Comparison of ENCODE assay signal across 8 cellular contexts in the genomic region with DNA sequence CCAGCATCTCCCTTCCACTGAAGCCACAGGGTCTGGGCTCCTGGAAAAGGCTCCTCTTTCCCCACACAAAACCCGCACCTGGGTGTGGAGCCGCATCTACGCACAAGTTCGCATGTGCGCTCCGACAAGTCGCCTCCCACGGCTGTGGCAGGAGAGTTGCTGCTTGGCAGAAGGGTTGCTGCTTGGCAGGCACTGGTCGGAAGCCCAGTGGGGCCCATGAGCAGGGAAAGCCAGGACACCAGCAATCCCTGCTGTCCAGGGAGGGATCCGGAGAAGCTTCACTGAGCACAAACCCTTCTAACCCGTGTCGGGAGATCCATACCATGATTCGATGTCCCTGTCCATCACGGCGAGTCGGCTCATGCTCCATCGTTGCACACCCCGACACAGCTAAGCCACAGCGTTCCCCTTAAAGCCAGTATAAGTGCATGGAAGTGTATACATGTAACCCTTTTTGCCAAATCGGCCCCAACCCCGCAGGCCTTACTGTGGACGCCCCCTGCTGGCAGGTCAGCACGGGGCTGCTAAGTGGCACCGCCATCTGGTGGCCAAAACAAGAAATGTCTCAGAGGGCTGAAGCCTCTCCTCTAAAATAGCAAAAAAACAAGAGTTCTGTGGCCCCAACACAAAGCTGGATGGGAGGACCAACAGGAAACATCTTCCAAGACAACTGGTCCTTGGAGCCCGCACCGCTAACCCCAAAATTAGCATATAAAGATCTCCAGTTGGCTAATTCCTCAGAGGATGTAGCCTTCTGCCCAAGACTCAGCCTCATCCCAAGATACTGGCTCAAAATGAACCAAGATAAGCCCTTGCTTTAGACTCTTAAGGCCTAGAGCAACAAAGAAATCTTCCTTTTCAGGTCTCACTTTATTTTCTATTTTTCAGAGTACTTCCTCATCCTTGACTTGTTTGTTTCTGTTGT. TPM values are rescaled to one million over a fixed set of nuclear protein-coding genes. Genes with fewer than 3 reads are reported as not detected.
DNase-seq lines count a peak whose midpoint lies in the region; ATAC-seq and TF ChIP-seq lines count a peak whose summit lies in the region.

No MANE protein-coding gene starts in this region.

- peak overlapping the region in 3 of 7 donors; percentile 19 to 41 (median 36) for H3K27ac Mint-ChIP-seq in CD14-positive monocyte
- H3K27ac Mint-ChIP-seq in activated CD4-positive, alpha-beta T cell treated with anti-CD3 and anti-CD28 coated beads, Interleukin-2, amount 10 ng/mL, durations not matched to agents 7 days and 5 days: peak overlapping the region; percentile 41
- no peak overlapping the region for H3K27ac Mint-ChIP-seq in chondrocyte (ENCODE audit: unreplicated experiment)

- DNase-seq in CD14-positive monocyte (ENCODE audit: low spot score) (peak; percentile 78), NCI-H526 (lab: John Stamatoyannopoulos, UW) (peak; percentile 23 to 86), chondrocyte (ENCODE audit: low spot score) (no peak)
- DNase-seq in activated CD4-positive, alpha-beta T cell treated with anti-CD3 and anti-CD28 coated beads, Interleukin-2, amount 10 ng/mL, durations not matched to agents 7 days and 5 days: peak; percentile 90
- peak; percentile 70 to 85 (median 76) for DNase-seq in stimulated activated CD4-positive, alpha-beta T cell treated with anti-CD3 and anti-CD28 coated beads, TNF-alpha, amount 100 ng/mL, for 1 hour (ENCODE audit: low read depth in 3 of 3, low spot score in 1 of 3)

- CTCF ChIA-PET in HEK293 (lab: Yijun Ruan, JAX): interaction anchor here (0.5 to 10.6 kb wide), 74 partner anchors 9 to 1610 kb away, joined by 3 to 248 read pairs (median 4); partner anchors contain the start of genes CCDC9B, DISP2, PAK6 and PLCB2
- CTCF ChIA-PET in activated CD4-positive, alpha-beta T cell treated with anti-CD3 and anti-CD28 coated beads, Interleukin-2, amount 10 ng/mL, durations not matched to agents 7 days and 5 days (lab: Charles Lee): interaction anchor here (0.6 to 4.8 kb wide), 47 partner anchors 11 to 1583 kb away, joined by 3 to 53 read pairs (median 4); partner anchors contain the start of genes FSIP1, PAK6, PHGR1 and PLCB2

- no peaks in the 10 kb centered on the region for H3K36me3 ChIP-seq in HEK293 (ENCODE audit: control insufficient read depth in 2 of 2, insufficient read depth in 1 of 2, low read length in 2 of 2)
- no peaks in the 10 kb centered on the region for H3K36me3 ChIP-seq in liver (ENCODE audit: control insufficient read depth in 4 of 4, insufficient read depth in 3 of 4, low read depth in 1 of 4, low read length in 3 of 4)

- no peak overlapping the region for H3K9ac ChIP-seq in liver (ENCODE audit: low read depth in 1 of 2, low read length in 2 of 2)

- POLR2A ChIA-PET in HEK293 (lab: Yijun Ruan, JAX): interaction anchor here (1.0 to 1.9 kb wide), 2 partner anchors 57 to 234 kb away, joined by 3 to 9 read pairs; no protein-coding TSS in a partner anchor
- POLR2A ChIA-PET in activated CD4-positive, alpha-beta T cell treated with anti-CD3 and anti-CD28 coated beads, Interleukin-2, amount 10 ng/mL, durations not matched to agents 7 days and 5 days (lab: Charles Lee): interaction anchor here (1.3 kb wide), 1 partner anchor 227 kb away, joined by 4 read pairs; no protein-coding TSS in a partner anchor

- H3K27me3 ChIP-seq in liver (ENCODE audit: control insufficient read depth in 4 of 4, insufficient read depth in 4 of 4, low read length in 3 of 4): no peaks in the 10 kb centered on the region

- H3K9me3 Mint-ChIP-seq in CD14-positive monocyte (peaks cover 0 to 2% (median 0%) of the 10 kb centered on the region in 7 donors), chondrocyte (ENCODE audit: low read depth) (no peaks in the 10 kb centered on the region)
- H3K9me3 Mint-ChIP-seq in activated CD4-positive, alpha-beta T cell treated with anti-CD3 and anti-CD28 coated beads, Interleukin-2, amount 10 ng/mL, durations not matched to agents 7 days and 5 days: no peaks in the 10 kb centered on the region

- intact Hi-C loops in CD14-positive monocyte (cut with micrococcal nuclease): loop anchor here (1.0 to 10.0 kb wide), 9 partner anchors 38 to 490 kb away; partner anchors contain the start of gene FSIP1 (in 1 of the 2)

- H3K4me1 ChIP-seq in HEK293 (ENCODE audit: control insufficient read depth, insufficient read depth, low read length) (no peaks in the 10 kb centered on the region), liver (ENCODE audit: control insufficient read depth in 4 of 4, insufficient read depth in 4 of 4, low read length in 3 of 4) (peaks cover 7 to 19% (median 12%) of the 10 kb centered on the region in 4 donors)

- H3K4me3 Mint-ChIP-seq in CD14-positive monocyte: no peak overlapping the region
- H3K4me3 Mint-ChIP-seq in activated CD4-positive, alpha-beta T cell treated with anti-CD3 and anti-CD28 coated beads, Interleukin-2, amount 10 ng/mL, durations not matched to agents 7 days and 5 days: no peak overlapping the region
- H3K4me3 Mint-ChIP-seq in chondrocyte (ENCODE audit: unreplicated experiment): no peak overlapping the region

- H3K9me3 ChIP-seq in HEK293 (ENCODE audit: control insufficient read depth, insufficient read depth, low read depth, low read length): no peaks in the 10 kb centered on the region
- no peaks in the 10 kb centered on the region for H3K9me3 ChIP-seq in liver (ENCODE audit: control insufficient read depth in 4 of 4, low read length in 3 of 4)

- TF ChIP-seq CTCF in CD14-positive monocyte (IDR thresholded peaks at IDR 0.05): peak; percentile 100
- TF ChIP-seq CTCF in HEK293 (tag by site-specific recombination; IDR thresholded peaks at IDR 0.05): peak; percentile 98
- TF ChIP-seq CTCF in chondrocyte (IDR thresholded peaks at IDR 0.05): peak; percentile 100
- TF ChIP-seq CTCF in liver (IDR thresholded peaks at IDR 0.05; ENCODE audit: low read depth, low read length, missing input control): peak; percentile 100

- no peak for ATAC-seq in GM18519 (IDR thresholded peaks at IDR 0.05; ENCODE audit: low FRiP score, unreplicated experiment)

- 55% methylated on average over 26 of the region's 26 CpGs for WGBS in liver

- peak; percentile 99 to 100 for TF ChIP-seq RAD21 in liver (IDR thresholded peaks at IDR 0.05)

- H3K36me3 Mint-ChIP-seq in CD14-positive monocyte (no peaks in the 10 kb centered on the region), chondrocyte (ENCODE audit: low read depth) (no peaks in the 10 kb centered on the region)
- no peaks in the 10 kb centered on the region for H3K36me3 Mint-ChIP-seq in activated CD4-positive, alpha-beta T cell treated with anti-CD3 and anti-CD28 coated beads, Interleukin-2, amount 10 ng/mL, durations not matched to agents 7 days and 5 days (ENCODE audit: low read depth)

- H3K4me1 Mint-ChIP-seq in CD14-positive monocyte (peaks cover 44% of the 10 kb centered on the region), chondrocyte (ENCODE audit: low read depth) (no peaks in the 10 kb centered on the region)
- peaks cover 5% of the 10 kb centered on the region for H3K4me1 Mint-ChIP-seq in activated CD4-positive, alpha-beta T cell treated with anti-CD3 and anti-CD28 coated beads, Interleukin-2, amount 10 ng/mL, durations not matched to agents 7 days and 5 days

- H3K4me3 ChIP-seq in HEK293 (ENCODE audit: low read depth, low read length) (no peak overlapping the region), liver (ENCODE audit: low read depth in 1 of 3, low read length in 3 of 3) (no peak overlapping the region)

- no peak overlapping the region for H3K27ac ChIP-seq in HEK293 (ENCODE audit: extremely low read depth, low read depth, low read length)
- H3K27ac ChIP-seq in liver (ENCODE audit: low read depth in 1 of 2, low read length in 2 of 2): no peak overlapping the region

- H3K27me3 Mint-ChIP-seq in CD14-positive monocyte (ENCODE audit: low read depth in 3 of 3) (peaks cover 12 to 25% (median 15%) of the 10 kb centered on the region in 3 donors), chondrocyte (ENCODE audit: low read depth) (peaks cover 12% of the 10 kb centered on the region)
- peaks cover 25% of the 10 kb centered on the region for H3K27me3 Mint-ChIP-seq in activated CD4-positive, alpha-beta T cell treated with anti-CD3 and anti-CD28 coated beads, Interleukin-2, amount 10 ng/mL, durations not matched to agents 7 days and 5 days

TF ChIP-seq in HEK293, 187 proteins besides CTCF, POLR2A, EP300 and RAD21 (continues in another document):
- TF ChIP-seq ZNF792 (tag by site-specific recombination; IDR thresholded peaks at IDR 0.05): peak; percentile 90
- TF ChIP-seq KLF10 (tag by site-specific recombination; IDR thresholded peaks at IDR 0.05): peak; percentile 12; the same call in 1 of the 2 replicates

TF ChIP-seq in liver, 16 proteins besides CTCF, POLR2A, EP300 and RAD21:
- TF ChIP-seq HNF4A (conservative IDR thresholded peaks at IDR 0.05) (peak in 1 of 2 donors; percentile 21), RXRA (IDR thresholded peaks at IDR 0.05) (peak; percentile 5 to 18), SP1 (IDR thresholded peaks at IDR 0.05) (no peak)
TF ChIP-seq in liver: peak in this region for 2.

RNA-seq across cellular contexts. Expression of gene ANKRD63, which starts 8.3 kb away (rescaled TPM):
- polyA plus RNA-seq in CD14-positive monocyte: not detected
- total RNA-seq in activated CD4-positive, alpha-beta T cell treated with anti-CD3 and anti-CD28 coated beads, Interleukin-2, amount 10 ng/mL, durations not matched to agents 7 days and 5 days: under 1 TPM in 1 of 2 experiments, not detected in 1; 0.17 TPM
- total RNA-seq in chondrocyte: 0.25 to 1.1 TPM in 2 of 3 replicates, not detected in the other
- not detected for total RNA-seq in liver
- not detected for polyA plus RNA-seq in liver

RNA-seq across cellular contexts. Expression of gene PLCB2, which starts 33.1 kb away (rescaled TPM):
- polyA plus RNA-seq in CD14-positive monocyte: 10 to 100 TPM; 56.5 to 74.5 TPM
- total RNA-seq in activated CD4-positive, alpha-beta T cell treated with anti-CD3 and anti-CD28 coated beads, Interleukin-2, amount 10 ng/mL, durations not matched to agents 7 days and 5 days: 100 to 1,000 TPM; 195 to 196 TPM
- 1.4 to 3.4 TPM (median 2.8 TPM) in 3 replicates for total RNA-seq in chondrocyte
- total RNA-seq in liver: 10 to 100 TPM; 10.6 to 13.3 TPM
- 1 to 10 TPM; 2.1 to 4.7 TPM for polyA plus RNA-seq in liver

RNA-seq across cellular contexts. Expression of gene PAK6, which starts 35.7 kb away (rescaled TPM):
- polyA plus RNA-seq in CD14-positive monocyte (not detected), liver (under 1 TPM; 0.13 to 0.17 TPM)
- under 1 TPM; 0.35 to 0.47 TPM for total RNA-seq in activated CD4-positive, alpha-beta T cell treated with anti-CD3 and anti-CD28 coated beads, Interleukin-2, amount 10 ng/mL, durations not matched to agents 7 days and 5 days
- total RNA-seq in chondrocyte (0.37 to 0.41 TPM in 2 of 3 replicates, not detected in the other), liver (under 1 TPM; 0.05 to 0.08 TPM)

RNA-seq across cellular contexts. Expression of gene INAFM2, which starts 48.9 kb away (rescaled TPM):
- polyA plus RNA-seq in CD14-positive monocyte (1 to 10 TPM; 5.1 to 8.3 TPM), liver (1 to 10 TPM; 3.3 to 4.0 TPM)
- total RNA-seq in activated CD4-positive, alpha-beta T cell treated with anti-CD3 and anti-CD28 coated beads, Interleukin-2, amount 10 ng/mL, durations not matched to agents 7 days and 5 days: 1 to 10 TPM; 6.6 to 8.5 TPM
- total RNA-seq in chondrocyte (68.8 to 128 TPM (median 80.6 TPM) in 3 replicates), liver (1 to 10 TPM; 4.8 to 5.7 TPM)

Comparison
In these comparisons a context has a peak if more than half of its experiments do, and no peak if none do; other contexts are left out.
1. RNA of gene PLCB2, which starts 33.1 kb away (total RNA-seq): 195 to 196 TPM in activated CD4-positive, alpha-beta T cell treated with anti-CD3 and anti-CD28 coated beads, Interleukin-2, amount 10 ng/mL, durations not matched to agents 7 days and 5 days; 10.6 to 13.3 TPM in liver and 1.4 to 3.4 TPM in chondrocyte; every median in the first group is over 10 times any median in the second.
2. Peak in every context shown above with its lines, with median percentiles within 50 percentile points of each other: CTCF ChIP-seq.